Comparison of ENCODE assay signal across 20 cellular contexts in the genomic region with DNA sequence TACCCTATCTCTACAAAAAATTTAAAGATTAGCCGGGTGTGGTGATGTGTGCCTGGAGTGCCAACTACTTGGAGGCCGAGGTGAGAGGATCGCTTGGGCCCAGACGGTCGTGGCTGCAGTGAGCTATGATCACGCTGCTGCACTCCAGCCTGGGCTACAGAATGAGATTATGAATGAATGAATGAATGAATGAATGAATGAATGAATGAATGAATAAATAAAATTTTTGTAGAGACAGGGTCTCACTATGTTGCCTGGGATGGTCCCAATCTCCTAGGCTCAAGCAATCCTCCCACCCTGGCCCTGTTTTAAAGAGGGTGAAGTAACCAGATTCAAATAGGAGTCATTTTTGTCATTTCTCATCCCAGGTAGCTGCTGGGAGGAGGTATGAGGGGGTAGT.
DNase-seq lines count a peak whose midpoint lies in the region; ATAC-seq and TF ChIP-seq lines count a peak whose summit lies in the region.
"Had no signal": no experiment of that assay in that cellular context is flagged by ENCODE, and none has a peak within 500 bp of the region (broad histone marks: within the 10 kb centered on the region; RNA-seq: fewer than 3 reads in every experiment).

No MANE protein-coding gene starts in this region.

- H3K27ac ChIP-seq in endodermal cell (ENCODE audit: low read depth, low read length), result no peak overlapping the region
- H3K27ac ChIP-seq: GM23248 had no signal

- H3K4me1 Mint-ChIP-seq in activated CD4-positive, alpha-beta memory T cell treated with anti-CD3 and anti-CD28 coated beads for 36 hours (ENCODE audit: low read depth), result peaks cover 93% of the 10 kb centered on the region
- peaks cover 71% of the 10 kb centered on the region for H3K4me1 Mint-ChIP-seq in activated CD4-positive, alpha-beta memory T cell treated with anti-CD3 and anti-CD28 coated beads, Interleukin-2, amount 10 ng/mL, durations not matched to agents 7 days and 5 days
- H3K4me1 Mint-ChIP-seq in stimulated activated naive CD8-positive, alpha-beta T cell treated with anti-CD3 and anti-CD28 coated beads, Interleukin-15, Interleukin-2, amounts not matched to agents 100 ng/mL and 50 ng/mL, for 24 hours (ENCODE audit: low read depth), result peaks cover 97% of the 10 kb centered on the region
- H3K4me1 Mint-ChIP-seq in effector memory CD8-positive, alpha-beta T cell (ENCODE audit: low read depth in 2 of 2), result peaks cover 45 to 88% of the 10 kb centered on the region in 2 donors
- H3K4me1 Mint-ChIP-seq in endodermal cell, result peaks cover 6% of the 10 kb centered on the region

- H3K36me3 Mint-ChIP-seq in activated CD4-positive, alpha-beta memory T cell treated with anti-CD3 and anti-CD28 coated beads for 36 hours, result peaks cover 25% of the 10 kb centered on the region
- peaks cover 69% of the 10 kb centered on the region for H3K36me3 Mint-ChIP-seq in activated CD4-positive, alpha-beta memory T cell treated with anti-CD3 and anti-CD28 coated beads, Interleukin-2, amount 10 ng/mL, durations not matched to agents 7 days and 5 days (ENCODE audit: low read depth)
- H3K36me3 Mint-ChIP-seq in stimulated activated naive CD8-positive, alpha-beta T cell treated with anti-CD3 and anti-CD28 coated beads, Interleukin-15, Interleukin-2, amounts not matched to agents 100 ng/mL and 50 ng/mL, for 24 hours (ENCODE audit: low read depth), result peaks cover 69% of the 10 kb centered on the region
- peaks cover 51% of the 10 kb centered on the region for H3K36me3 Mint-ChIP-seq in effector memory CD8-positive, alpha-beta T cell (ENCODE audit: insufficient read depth)
- H3K36me3 Mint-ChIP-seq in endodermal cell (ENCODE audit: low read depth), result no peaks in the 10 kb centered on the region

- H3K9ac ChIP-seq in endodermal cell (ENCODE audit: extremely low read depth, low read length, poor library complexity, severe bottlenecking), result no peak overlapping the region
- H3K9ac ChIP-seq: GM23248 had no signal

- H3K9me3 ChIP-seq in endodermal cell (ENCODE audit: control insufficient read depth, low read length), result no peaks in the 10 kb centered on the region
- H3K9me3 ChIP-seq: BE2C had no signal

- TF ChIP-seq CTCF in endodermal cell (conservative IDR thresholded peaks at IDR 0.05), result no peak

- 93 to 97% methylated on average over 6 of the region's 6 CpGs for WGBS in endodermal cell (ENCODE audit: insufficient coverage in 1 of 2, insufficient read length in 1 of 2), 2 experiments

- H3K27me3 ChIP-seq in endodermal cell (ENCODE audit: control insufficient read depth, insufficient read depth, low read length, poor library complexity, severe bottlenecking), result no peaks in the 10 kb centered on the region
- H3K27me3 ChIP-seq: BE2C had no signal

- no peak for ATAC-seq in stimulated activated naive CD8-positive, alpha-beta T cell treated with anti-CD3 and anti-CD28 coated beads, Interleukin-15, Interleukin-2, amounts not matched to agents 100 U/mL and 50 U/mL, for 24 hours
- no peak for ATAC-seq in effector memory CD8-positive, alpha-beta T cell (replicated peaks)
- ATAC-seq in GM18519 (IDR thresholded peaks at IDR 0.05; ENCODE audit: low FRiP score, unreplicated experiment), result no peak
- ATAC-seq: HCT116 had no signal

- H3K9me3 Mint-ChIP-seq in activated CD4-positive, alpha-beta memory T cell treated with anti-CD3 and anti-CD28 coated beads for 36 hours, result no peaks in the 10 kb centered on the region
- H3K9me3 Mint-ChIP-seq in activated CD4-positive, alpha-beta memory T cell treated with anti-CD3 and anti-CD28 coated beads, Interleukin-2, amount 10 ng/mL, durations not matched to agents 7 days and 5 days, result no peaks in the 10 kb centered on the region
- peaks cover 7% of the 10 kb centered on the region for H3K9me3 Mint-ChIP-seq in stimulated activated naive CD8-positive, alpha-beta T cell treated with anti-CD3 and anti-CD28 coated beads, Interleukin-15, Interleukin-2, amounts not matched to agents 100 ng/mL and 50 ng/mL, for 24 hours
- no peaks in the 10 kb centered on the region for H3K9me3 Mint-ChIP-seq in effector memory CD8-positive, alpha-beta T cell
- H3K9me3 Mint-ChIP-seq in endodermal cell, result no peaks in the 10 kb centered on the region

- H3K4me3 Mint-ChIP-seq in activated CD4-positive, alpha-beta memory T cell treated with anti-CD3 and anti-CD28 coated beads for 36 hours, result peak overlapping the region; percentile 67
- no peak overlapping the region for H3K4me3 Mint-ChIP-seq in activated CD4-positive, alpha-beta memory T cell treated with anti-CD3 and anti-CD28 coated beads, Interleukin-2, amount 10 ng/mL, durations not matched to agents 7 days and 5 days
- peak overlapping the region; percentile 2 for H3K4me3 Mint-ChIP-seq in stimulated activated naive CD8-positive, alpha-beta T cell treated with anti-CD3 and anti-CD28 coated beads, Interleukin-15, Interleukin-2, amounts not matched to agents 100 ng/mL and 50 ng/mL, for 24 hours
- H3K4me3 Mint-ChIP-seq in effector memory CD8-positive, alpha-beta T cell, result no peak overlapping the region
- no peak overlapping the region for H3K4me3 Mint-ChIP-seq in endodermal cell

- no peaks in the 10 kb centered on the region for H3K4me1 ChIP-seq in endodermal cell (ENCODE audit: control insufficient read depth, insufficient read depth, low read length)

- no peak overlapping the region for H3K4me3 ChIP-seq in endodermal cell (ENCODE audit: low read length)
- H3K4me3 ChIP-seq: GM23248 had no signal

- peak overlapping the region; percentile 90 for H3K27ac Mint-ChIP-seq in activated CD4-positive, alpha-beta memory T cell treated with anti-CD3 and anti-CD28 coated beads for 36 hours
- no peak overlapping the region for H3K27ac Mint-ChIP-seq in activated CD4-positive, alpha-beta memory T cell treated with anti-CD3 and anti-CD28 coated beads, Interleukin-2, amount 10 ng/mL, durations not matched to agents 7 days and 5 days
- H3K27ac Mint-ChIP-seq in stimulated activated naive CD8-positive, alpha-beta T cell treated with anti-CD3 and anti-CD28 coated beads, Interleukin-15, Interleukin-2, amounts not matched to agents 100 ng/mL and 50 ng/mL, for 24 hours, result peak overlapping the region; percentile 49
- H3K27ac Mint-ChIP-seq in effector memory CD8-positive, alpha-beta T cell, result peak overlapping the region; percentile 53 to 88
- no peak overlapping the region for H3K27ac Mint-ChIP-seq in endodermal cell

- no peaks in the 10 kb centered on the region for H3K27me3 Mint-ChIP-seq in activated CD4-positive, alpha-beta memory T cell treated with anti-CD3 and anti-CD28 coated beads for 36 hours
- no peaks in the 10 kb centered on the region for H3K27me3 Mint-ChIP-seq in activated CD4-positive, alpha-beta memory T cell treated with anti-CD3 and anti-CD28 coated beads, Interleukin-2, amount 10 ng/mL, durations not matched to agents 7 days and 5 days
- H3K27me3 Mint-ChIP-seq in stimulated activated naive CD8-positive, alpha-beta T cell treated with anti-CD3 and anti-CD28 coated beads, Interleukin-15, Interleukin-2, amounts not matched to agents 100 ng/mL and 50 ng/mL, for 24 hours, result no peaks in the 10 kb centered on the region
- no peaks in the 10 kb centered on the region for H3K27me3 Mint-ChIP-seq in effector memory CD8-positive, alpha-beta T cell
- H3K27me3 Mint-ChIP-seq in endodermal cell (ENCODE audit: insufficient read depth), result no peaks in the 10 kb centered on the region

- intact Hi-C loops in activated CD4-positive, alpha-beta memory T cell treated with anti-CD3 and anti-CD28 coated beads for 36 hours (cut with micrococcal nuclease), result no loop called here
- intact Hi-C loops in posterior vena cava (cut with DNase I), result no loop called here

- CTCF ChIA-PET in activated CD4-positive, alpha-beta memory T cell treated with anti-CD3 and anti-CD28 coated beads for 36 hours (lab: Charles Lee), result no interaction called here
- CTCF ChIA-PET in activated CD4-positive, alpha-beta memory T cell treated with anti-CD3 and anti-CD28 coated beads, Interleukin-2, amount 10 ng/mL, durations not matched to agents 7 days and 5 days (lab: Charles Lee), result interaction anchor here (2.4 kb wide), 1 partner anchor 44 kb away, joined by 7 read pairs; no protein-coding TSS in a partner anchor

- DNase-seq in activated CD4-positive, alpha-beta memory T cell treated with anti-CD3 and anti-CD28 coated beads for 36 hours, result no peak
- DNase-seq in activated CD4-positive, alpha-beta memory T cell treated with anti-CD3 and anti-CD28 coated beads, Interleukin-2, amount 10 ng/mL, durations not matched to agents 7 days and 5 days, result no peak
- DNase-seq in stimulated activated naive CD8-positive, alpha-beta T cell treated with anti-CD3 and anti-CD28 coated beads, Interleukin-15, Interleukin-2, amounts not matched to agents 100 U/mL and 50 U/mL, for 24 hours, result no peak
- DNase-seq in effector memory CD8-positive, alpha-beta T cell, result no peak
- DNase-seq in posterior vena cava (ENCODE audit: low spot score) (no peak), endodermal cell (no peak)
- DNase-seq: 8988T; BE2C; DMS 273 treated with DMSO at 0.1 percent for 48 hours; GDM1; GM23248; KBM-7; MV-4-11; NCI-H1417; NCI-H187 treated with DMSO at 0.1 percent for 48 hours; NCI-H446; NK-92 treated with Interleukin-12 subunit alpha and Interleukin-12 subunit beta, amount 100 ng/mL, for 24 hours had no signal

- no peaks in the 10 kb centered on the region for H3K36me3 ChIP-seq in endodermal cell (ENCODE audit: control insufficient read depth, insufficient read depth, low read length)
- H3K36me3 ChIP-seq: BE2C had no signal

- POLR2A ChIA-PET in activated CD4-positive, alpha-beta memory T cell treated with anti-CD3 and anti-CD28 coated beads for 36 hours (lab: Charles Lee), result interaction anchor here (1.0 to 1.2 kb wide), 2 partner anchors 14 to 44 kb away, joined by 3 to 4 read pairs; no protein-coding TSS in a partner anchor
- POLR2A ChIA-PET in activated CD4-positive, alpha-beta memory T cell treated with anti-CD3 and anti-CD28 coated beads, Interleukin-2, amount 10 ng/mL, durations not matched to agents 7 days and 5 days (lab: Charles Lee), result no interaction called here

Comparison
In these comparisons a context has a peak if more than half of its experiments do, and no peak if none do; other contexts are left out.
1. H3K27ac Mint-ChIP-seq: peak in activated CD4-positive, alpha-beta memory T cell treated with anti-CD3 and anti-CD28 coated beads for 36 hours (single experiment), stimulated activated naive CD8-positive, alpha-beta T cell treated with anti-CD3 and anti-CD28 coated beads, Interleukin-15, Interleukin-2, amounts not matched to agents 100 ng/mL and 50 ng/mL, for 24 hours (single experiment) and effector memory CD8-positive, alpha-beta T cell (2 of 2); none in activated CD4-positive, alpha-beta memory T cell treated with anti-CD3 and anti-CD28 coated beads, Interleukin-2, amount 10 ng/mL, durations not matched to agents 7 days and 5 days (single experiment) and endodermal cell (single experiment).
2. H3K4me3 Mint-ChIP-seq: peak in activated CD4-positive, alpha-beta memory T cell treated with anti-CD3 and anti-CD28 coated beads for 36 hours (single experiment) and stimulated activated naive CD8-positive, alpha-beta T cell treated with anti-CD3 and anti-CD28 coated beads, Interleukin-15, Interleukin-2, amounts not matched to agents 100 ng/mL and 50 ng/mL, for 24 hours (single experiment); none in activated CD4-positive, alpha-beta memory T cell treated with anti-CD3 and anti-CD28 coated beads, Interleukin-2, amount 10 ng/mL, durations not matched to agents 7 days and 5 days (single experiment), effector memory CD8-positive, alpha-beta T cell (0 of 2) and endodermal cell (single experiment).